In genomic region chr10:112159469-112159868, GRCh38 we compare ENCODE assay signal across 15 cellular contexts. TPM values are rescaled to one million over a fixed set of nuclear protein-coding genes. Genes with fewer than 3 reads are reported as not detected.
DNase-seq lines count a peak whose midpoint lies in the region; TF ChIP-seq lines count a peak whose summit lies in the region.
"Had no signal": no experiment of that assay in that cellular context is flagged by ENCODE, and none has a peak within 500 bp of the region (broad histone marks: within the 10 kb centered on the region; RNA-seq: fewer than 3 reads in every experiment).

No MANE protein-coding gene starts in this region.

- H3K36me3 ChIP-seq in liver (ENCODE audit: control insufficient read depth in 4 of 4, insufficient read depth in 3 of 4, low read depth in 1 of 4, low read length in 3 of 4) (peaks cover 24 to 88% (median 78%) of the 10 kb centered on the region in 4 donors), subcutaneous abdominal adipose tissue (ENCODE audit: control insufficient read depth in 5 of 5, insufficient read depth in 5 of 5, low read length in 5 of 5) (peaks cover 71 to 96% (median 95%) of the 10 kb centered on the region in 5 donors)

- no peak overlapping the region for H3K27ac Mint-ChIP-seq in T-helper 2 cell treated with Interferon-gamma antibody and Interleukin-4, amounts not matched to agents 5 μg/mL and 100 μg/mL, for 36 hours

- H3K9me3 ChIP-seq in liver (ENCODE audit: control insufficient read depth in 4 of 4, low read length in 3 of 4) (no peaks in the 10 kb centered on the region), subcutaneous abdominal adipose tissue (ENCODE audit: control insufficient read depth in 5 of 5, low read length in 5 of 5) (no peaks in the 10 kb centered on the region)
- H3K9me3 ChIP-seq: HAP-1 had no signal

- H3K9ac ChIP-seq in liver (ENCODE audit: low read depth in 1 of 2, low read length in 2 of 2) (no peak overlapping the region), subcutaneous abdominal adipose tissue (ENCODE audit: low read length in 5 of 5) (peak overlapping the region in 1 of 5 donors; percentile 13)

- H3K4me3 ChIP-seq in epithelial cell of proximal tubule (ENCODE audit: low read depth, low read length): no peak overlapping the region
- no peak overlapping the region for H3K4me3 ChIP-seq in liver (ENCODE audit: low read depth in 1 of 3, low read length in 3 of 3)
- H3K4me3 ChIP-seq in subcutaneous abdominal adipose tissue (ENCODE audit: low read depth in 1 of 5, low read length in 5 of 5): no peak overlapping the region
- H3K4me3 ChIP-seq: HAP-1 had no signal

- peak; percentile 29 to 52 for TF ChIP-seq RAD21 in liver (IDR thresholded peaks at IDR 0.05)

- H3K27me3 Mint-ChIP-seq in T-helper 2 cell treated with Interferon-gamma antibody and Interleukin-4, amounts not matched to agents 5 μg/mL and 100 μg/mL, for 36 hours (ENCODE audit: low read depth): no peaks in the 10 kb centered on the region
- H3K27me3 Mint-ChIP-seq: CD4-positive, alpha-beta memory T cell had no signal

- H3K27ac ChIP-seq in liver (ENCODE audit: low read depth in 1 of 2, low read length in 2 of 2): peak overlapping the region; percentile 72 to 77
- H3K27ac ChIP-seq in subcutaneous abdominal adipose tissue (ENCODE audit: low read depth, low read length): peak overlapping the region; percentile 27

- H3K4me1 ChIP-seq in liver (ENCODE audit: control insufficient read depth in 4 of 4, insufficient read depth in 4 of 4, low read length in 3 of 4): peaks cover 0 to 5% (median 0%) of the 10 kb centered on the region in 4 donors
- H3K4me1 ChIP-seq in subcutaneous abdominal adipose tissue (ENCODE audit: control insufficient read depth in 5 of 5, insufficient read depth in 5 of 5, low read length in 5 of 5): peaks cover 0 to 13% (median 0%) of the 10 kb centered on the region in 5 donors
- H3K4me1 ChIP-seq: HAP-1 had no signal

- H3K9me3 Mint-ChIP-seq in T-helper 2 cell treated with Interferon-gamma antibody and Interleukin-4, amounts not matched to agents 5 μg/mL and 100 μg/mL, for 36 hours: no peaks in the 10 kb centered on the region
- H3K9me3 Mint-ChIP-seq: CD4-positive, alpha-beta memory T cell had no signal

- TF ChIP-seq CTCF in epithelial cell of proximal tubule (conservative IDR thresholded peaks at IDR 0.05; ENCODE audit: low read depth, low read length): no peak
- TF ChIP-seq CTCF in liver (IDR thresholded peaks at IDR 0.05; ENCODE audit: low read depth, low read length, missing input control): no peak

- no peaks in the 10 kb centered on the region for H3K4me1 Mint-ChIP-seq in T-helper 2 cell treated with Interferon-gamma antibody and Interleukin-4, amounts not matched to agents 5 μg/mL and 100 μg/mL, for 36 hours (ENCODE audit: low read depth)
- H3K4me1 Mint-ChIP-seq: CD4-positive, alpha-beta memory T cell had no signal

- DNase-seq in epithelial cell of proximal tubule (ENCODE audit: low read depth) (peak; percentile 39), kidney tubule cell (ENCODE audit: low spot score) (peak; percentile 74), HCEC 1CT (no peak), occipital lobe (lab: John Stamatoyannopoulos, UW) (no peak)
- DNase-seq in T-helper 2 cell treated with Interferon-gamma antibody and Interleukin-4, amounts not matched to agents 5 μg/mL and 100 μg/mL, for 36 hours (ENCODE audit: low spot score): no peak
- DNase-seq: C1 segment of cervical spinal cord; Calu3; CD4-positive, alpha-beta memory T cell; COR-L47; DMS79 treated with DMSO at 0.1 percent for 48 hours; GF-D8; GOT3 had no signal

- no peak overlapping the region for H3K4me3 Mint-ChIP-seq in T-helper 2 cell treated with Interferon-gamma antibody and Interleukin-4, amounts not matched to agents 5 μg/mL and 100 μg/mL, for 36 hours
- H3K4me3 Mint-ChIP-seq: CD4-positive, alpha-beta memory T cell had no signal

- WGBS in liver: 83% methylated on average over 8 of the region's 8 CpGs

- H3K27me3 ChIP-seq in liver (ENCODE audit: control insufficient read depth in 4 of 4, insufficient read depth in 4 of 4, low read length in 3 of 4) (no peaks in the 10 kb centered on the region), subcutaneous abdominal adipose tissue (ENCODE audit: control insufficient read depth in 5 of 5, insufficient read depth in 4 of 5, low read length in 5 of 5) (no peaks in the 10 kb centered on the region)

- peaks cover 32% of the 10 kb centered on the region for H3K36me3 Mint-ChIP-seq in T-helper 2 cell treated with Interferon-gamma antibody and Interleukin-4, amounts not matched to agents 5 μg/mL and 100 μg/mL, for 36 hours (ENCODE audit: low read depth)

TF ChIP-seq in liver, 16 proteins besides CTCF, POLR2A, EP300 and RAD21:
- no peak for TF ChIP-seq FOXA2 (IDR thresholded peaks at IDR 0.05)
- TF ChIP-seq, protein P1, sequence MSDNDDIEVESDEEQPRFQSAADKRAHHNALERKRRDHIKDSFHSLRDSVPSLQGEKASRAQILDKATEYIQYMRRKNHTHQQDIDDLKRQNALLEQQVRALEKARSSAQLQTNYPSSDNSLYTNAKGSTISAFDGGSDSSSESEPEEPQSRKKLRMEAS (IDR thresholded peaks at IDR 0.05): peak; percentile 45
- peak; percentile 78 to 89 for TF ChIP-seq RXRA (IDR thresholded peaks at IDR 0.05)
- TF ChIP-seq ATF3 (IDR thresholded peaks at IDR 0.05): no peak
- TF ChIP-seq HNF4A (conservative IDR thresholded peaks at IDR 0.05): peak in 1 of 2 donors; percentile 70
- peak; percentile 48 for TF ChIP-seq FOXA1 (IDR thresholded peaks at IDR 0.05)
- TF ChIP-seq YY1 (IDR thresholded peaks at IDR 0.05): peak; percentile 73
- peak; percentile 45 for TF ChIP-seq SP1 (IDR thresholded peaks at IDR 0.05)

RNA-seq across cellular contexts. Expression of gene GPAM, which starts 24.1 kb away (rescaled TPM):
- total RNA-seq in epithelial cell of proximal tubule (5.5 and 8.0 TPM in 2 replicates), liver (100 to 1,000 TPM; 157 to 214 TPM), occipital lobe (51.3 TPM)
- 100 to 1,000 TPM in 1 of 2 donors, 10 to 100 TPM in 1; 35.5 to 136 TPM for polyA plus RNA-seq in liver

Comparison
In these comparisons a context has a peak if more than half of its experiments do, and no peak if none do; other contexts are left out.
1. DNase-seq: peak in epithelial cell of proximal tubule (single experiment) and kidney tubule cell (single experiment); none in HCEC 1CT (single experiment), T-helper 2 cell treated with Interferon-gamma antibody and Interleukin-4, amounts not matched to agents 5 μg/mL and 100 μg/mL, for 36 hours (single experiment) and occipital lobe (single experiment).